Comparison of ENCODE assay signal across 19 cellular contexts in the genomic region with DNA sequence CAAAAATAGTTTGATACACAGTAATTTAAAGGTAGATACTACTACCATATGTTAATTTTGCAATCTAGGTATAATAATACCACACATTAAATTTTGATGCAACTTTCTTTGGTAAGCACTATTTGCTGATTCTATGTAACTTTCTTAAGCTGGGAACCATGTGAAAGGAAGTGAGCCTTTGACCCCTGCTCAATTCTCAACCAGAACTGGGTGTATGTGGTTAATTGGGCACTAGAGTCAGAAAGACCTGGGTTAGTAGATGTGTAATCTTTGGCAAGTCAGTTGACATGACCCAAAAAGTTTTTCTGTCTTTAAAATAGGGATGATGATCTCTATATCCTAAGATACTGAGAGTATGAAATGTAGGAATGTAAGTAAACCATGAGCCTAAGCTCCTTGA. TPM values are rescaled to one million over a fixed set of nuclear protein-coding genes. Genes with fewer than 3 reads are reported as not detected.
A peak's percentile ranks its signal among the peaks of the same experiment; 100 is the strongest.
DNase-seq lines count a peak whose midpoint lies in the region; ATAC-seq and TF ChIP-seq lines count a peak whose summit lies in the region.
"Had no signal": no experiment of that assay in that cellular context is flagged by ENCODE, and none has a peak within 500 bp of the region (broad histone marks: within the 10 kb centered on the region; RNA-seq: fewer than 3 reads in every experiment).

No MANE protein-coding gene starts in this region.

- H3K4me1 Mint-ChIP-seq in activated naive CD4-positive, alpha-beta T cell treated with anti-CD3 and anti-CD28 coated beads, Interleukin-2, amount 50 U/mL, for 24 hours, result peaks cover 13% of the 10 kb centered on the region
- H3K4me1 Mint-ChIP-seq in stimulated activated naive B cell treated with anti-CD40 and anti-IgM and Interleukin-4, amounts not matched to agents 10 μg/mL and 1 μg/mL and 100 μg/mL, for 72 hours, result peaks cover 3 to 13% of the 10 kb centered on the region in 2 donors

- no peak overlapping the region for H3K4me2 ChIP-seq in MM.1S (ENCODE audit: low read depth, low read length)

- H3K4me3 Mint-ChIP-seq in activated naive CD4-positive, alpha-beta T cell treated with anti-CD3 and anti-CD28 coated beads, Interleukin-2, amount 50 U/mL, for 24 hours, result peak overlapping the region; percentile 63
- no peak overlapping the region for H3K4me3 Mint-ChIP-seq in stimulated activated naive B cell treated with anti-CD40 and anti-IgM and Interleukin-4, amounts not matched to agents 10 μg/mL and 1 μg/mL and 100 μg/mL, for 72 hours
- H3K4me3 Mint-ChIP-seq: type B pancreatic cell had no signal

- H3K9me2 ChIP-seq in MM.1S (replicated peaks; ENCODE audit: insufficient read depth, low read length), result no peaks in the 10 kb centered on the region

- H3K9ac ChIP-seq in MM.1S (ENCODE audit: low read length), result no peak overlapping the region

- H3K27me3 ChIP-seq in MM.1S (replicated peaks; ENCODE audit: insufficient read depth, low read length), result no peaks in the 10 kb centered on the region
- H3K27me3 ChIP-seq: brain microvascular endothelial cell, MG63 had no signal

- no peaks in the 10 kb centered on the region for H4K20me1 ChIP-seq in MM.1S (ENCODE audit: insufficient read depth, low read length)

- H3K36me3 Mint-ChIP-seq in activated naive CD4-positive, alpha-beta T cell treated with anti-CD3 and anti-CD28 coated beads, Interleukin-2, amount 50 U/mL, for 24 hours, result peaks cover 6% of the 10 kb centered on the region
- peaks cover 0 to 2% of the 10 kb centered on the region in 2 donors for H3K36me3 Mint-ChIP-seq in stimulated activated naive B cell treated with anti-CD40 and anti-IgM and Interleukin-4, amounts not matched to agents 10 μg/mL and 1 μg/mL and 100 μg/mL, for 72 hours
- H3K36me3 Mint-ChIP-seq: type B pancreatic cell had no signal

- no peaks in the 10 kb centered on the region for H3K36me3 ChIP-seq in MM.1S (replicated peaks; ENCODE audit: insufficient read depth, low read length)
- H3K36me3 ChIP-seq: brain microvascular endothelial cell, MG63 had no signal

- H3K27ac Mint-ChIP-seq in activated naive CD4-positive, alpha-beta T cell treated with anti-CD3 and anti-CD28 coated beads, Interleukin-2, amount 50 U/mL, for 24 hours, result peak overlapping the region; percentile 68
- H3K27ac Mint-ChIP-seq in stimulated activated naive B cell treated with anti-CD40 and anti-IgM and Interleukin-4, amounts not matched to agents 10 μg/mL and 1 μg/mL and 100 μg/mL, for 72 hours, result peak overlapping the region; percentile 59
- H3K27ac Mint-ChIP-seq: type B pancreatic cell had no signal

- no peak for TF ChIP-seq CTCF in MM.1S (IDR thresholded peaks at IDR 0.05; ENCODE audit: low read length)

- no peak overlapping the region for H3K4me3 ChIP-seq in MM.1S (ENCODE audit: low read length)
- H3K4me3 ChIP-seq: heart right ventricle, MG63, skin epidermis had no signal

- no peak overlapping the region for H2AFZ ChIP-seq in MM.1S (ENCODE audit: low read length)

- H3K9me3 Mint-ChIP-seq in activated naive CD4-positive, alpha-beta T cell treated with anti-CD3 and anti-CD28 coated beads, Interleukin-2, amount 50 U/mL, for 24 hours, result no peaks in the 10 kb centered on the region
- no peaks in the 10 kb centered on the region for H3K9me3 Mint-ChIP-seq in stimulated activated naive B cell treated with anti-CD40 and anti-IgM and Interleukin-4, amounts not matched to agents 10 μg/mL and 1 μg/mL and 100 μg/mL, for 72 hours

- H3K4me1 ChIP-seq in MM.1S (ENCODE audit: low read length), result 0 out of 2 replicates have a peak, but pooled peaks cover 3% of the 10 kb centered on the region

- no peak for DNase-seq in activated naive CD4-positive, alpha-beta T cell treated with Interleukin-2 at 50 U/mL for 16 hours
- DNase-seq in MM.1S, result no peak
- DNase-seq in stimulated activated naive B cell treated with anti-CD40 and anti-IgM and Interleukin-4, amounts not matched to agents 10 μg/mL and 1 μg/mL and 100 μg/mL, for 72 hours, result no peak
- no peak for DNase-seq in NCI-H2029 treated with DMSO at 0.1 percent for 48 hours (lab: John Stamatoyannopoulos, UW)
- DNase-seq in H4 (ENCODE audit: low spot score), result no peak
- no peak for DNase-seq in stimulated activated CD4-positive, alpha-beta T cell treated with anti-CD3 and anti-CD28 coated beads, Interleukin-2, amount 100 ng/mL, for 48 hours
- DNase-seq: activated T-cell treated with anti-CD3 and anti-CD28 coated beads, Interleukin-2, amount 50 U/mL, for 48 hours; brain microvascular endothelial cell; heart right ventricle; left ventricle myocardium superior; MG63; NCI-H510A treated with DMSO at 0.1 percent for 48 hours; SHP77 had no signal

- peak overlapping the region; percentile 42; the same call in 1 of the 2 replicates for H3K27ac ChIP-seq in MM.1S (ENCODE audit: low read length)
- H3K27ac ChIP-seq: brain microvascular endothelial cell, heart right ventricle, skin epidermis, VCaP had no signal

- H3K79me2 ChIP-seq in MM.1S (ENCODE audit: low read length), result no peaks in the 10 kb centered on the region

- H3K9me3 ChIP-seq in MM.1S (replicated peaks; ENCODE audit: insufficient read depth, low read length), result no peaks in the 10 kb centered on the region
- H3K9me3 ChIP-seq: heart right ventricle, MG63 had no signal

- no peaks in the 10 kb centered on the region for H3K27me3 Mint-ChIP-seq in activated naive CD4-positive, alpha-beta T cell treated with anti-CD3 and anti-CD28 coated beads, Interleukin-2, amount 50 U/mL, for 24 hours
- H3K27me3 Mint-ChIP-seq in stimulated activated naive B cell treated with anti-CD40 and anti-IgM and Interleukin-4, amounts not matched to agents 10 μg/mL and 1 μg/mL and 100 μg/mL, for 72 hours, result no peaks in the 10 kb centered on the region
- H3K27me3 Mint-ChIP-seq: type B pancreatic cell had no signal

- H3F3A ChIP-seq in MM.1S (ENCODE audit: insufficient read depth, low read length), result 0 out of 2 replicates have a peak, but pooled peaks cover 4% of the 10 kb centered on the region

- peak; percentile 26 for ATAC-seq in HG02610 (IDR thresholded peaks at IDR 0.05; ENCODE audit: unreplicated experiment)
- ATAC-seq in stimulated activated naive B cell treated with anti-CD40 and anti-IgM and Interleukin-4, amounts not matched to agents 10 μg/mL and 1 μg/mL and 100 μg/mL, for 72 hours (replicated peaks), result peak; percentile 51 to 65
- ATAC-seq: heart right ventricle, left ventricle myocardium superior had no signal

RNA-seq across cellular contexts. Expression of a gene that starts 22.4 kb away (rescaled TPM):
- total RNA-seq in H4 (2014; rRNA removed; shearing (Covaris generic)), result not detected in 2 replicates
- total RNA-seq: HT-29 had no signal

RNA-seq across cellular contexts. Expression of a gene that starts 53.3 kb away (rescaled TPM):
- total RNA-seq in H4 (2014; rRNA removed; shearing (Covaris generic)), result not detected in 2 replicates
- total RNA-seq: HT-29 had no signal
